ENCODE assay signal across 8 cellular contexts in the genomic region with DNA sequence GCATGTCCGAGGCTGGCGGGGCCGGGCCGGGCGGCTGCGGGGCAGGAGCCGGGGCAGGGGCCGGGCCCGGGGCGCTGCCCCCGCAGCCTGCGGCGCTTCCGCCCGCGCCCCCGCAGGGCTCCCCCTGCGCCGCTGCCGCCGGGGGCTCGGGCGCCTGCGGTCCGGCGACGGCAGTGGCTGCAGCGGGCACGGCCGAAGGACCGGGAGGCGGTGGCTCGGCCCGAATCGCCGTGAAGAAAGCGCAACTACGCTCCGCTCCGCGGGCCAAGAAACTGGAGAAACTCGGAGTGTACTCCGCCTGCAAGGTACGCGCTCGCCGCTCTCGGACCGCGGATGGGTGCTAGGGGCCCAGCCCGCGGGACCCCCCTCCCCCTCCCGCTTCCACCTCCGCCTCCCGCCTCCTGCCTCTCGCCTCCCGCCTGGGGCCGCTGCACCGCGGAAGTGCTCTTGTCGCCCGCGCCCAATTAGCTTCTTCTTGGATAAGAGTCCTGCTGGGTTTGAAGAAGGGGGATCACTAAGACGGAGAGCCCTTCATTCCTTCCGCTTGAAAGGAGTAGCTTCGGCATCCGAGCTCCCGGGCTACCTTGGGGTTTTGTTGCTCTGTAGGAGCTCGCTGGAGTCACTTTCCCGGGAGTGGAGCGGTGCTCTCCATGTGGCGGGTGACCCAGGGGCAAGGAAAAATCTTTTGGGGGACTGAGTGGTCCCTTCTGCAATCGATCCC. TPM values are rescaled to one million over a fixed set of nuclear protein-coding genes. Genes with fewer than 3 reads are reported as not detected.
DNase-seq lines count a peak whose midpoint lies in the region; ATAC-seq lines count a peak whose summit lies in the region.

No MANE protein-coding gene starts in this region.

- H3K27ac Mint-ChIP-seq in CD4-positive, CD25-positive, alpha-beta regulatory T cell, result peak overlapping the region; percentile 80 to 99 (median 98)
- peak overlapping the region; percentile 91 for H3K27ac Mint-ChIP-seq in activated T-cell treated with anti-CD3 and anti-CD28 coated beads, Interleukin-2, amount 50 U/mL, for 72 hours
- peak overlapping the region; percentile 92 for H3K27ac Mint-ChIP-seq in stimulated activated effector memory CD8-positive, alpha-beta T cell treated with anti-CD3 and anti-CD28 coated beads, Interleukin-12 subunit alpha, Interleukin-12 subunit beta, amount 100 ng/mL, for 72 hours

- H3K4me1 ChIP-seq in CD4-positive, CD25-positive, alpha-beta regulatory T cell (ENCODE audit: control insufficient read depth, insufficient read depth, low read length, poor library complexity, severe bottlenecking), result peaks cover 57% of the 10 kb centered on the region
- peaks cover 24% of the 10 kb centered on the region for H3K4me1 ChIP-seq in mucosa of stomach (ENCODE audit: control insufficient read depth, insufficient read depth, low read length)

- peak overlapping the region; percentile 99 to 100 (median 100) for H3K4me3 Mint-ChIP-seq in CD4-positive, CD25-positive, alpha-beta regulatory T cell
- peak overlapping the region; percentile 97 to 98 for H3K4me3 Mint-ChIP-seq in activated T-cell treated with anti-CD3 and anti-CD28 coated beads, Interleukin-2, amount 50 U/mL, for 72 hours
- H3K4me3 Mint-ChIP-seq in stimulated activated effector memory CD8-positive, alpha-beta T cell treated with anti-CD3 and anti-CD28 coated beads, Interleukin-12 subunit alpha, Interleukin-12 subunit beta, amount 100 ng/mL, for 72 hours, result peak overlapping the region; percentile 97

- peaks cover 0 to 1% (median 0%) of the 10 kb centered on the region in 7 donors for H3K9me3 Mint-ChIP-seq in CD4-positive, CD25-positive, alpha-beta regulatory T cell
- no peaks in the 10 kb centered on the region for H3K9me3 Mint-ChIP-seq in activated T-cell treated with anti-CD3 and anti-CD28 coated beads, Interleukin-2, amount 50 U/mL, for 72 hours
- no peaks in the 10 kb centered on the region for H3K9me3 Mint-ChIP-seq in stimulated activated effector memory CD8-positive, alpha-beta T cell treated with anti-CD3 and anti-CD28 coated beads, Interleukin-12 subunit alpha, Interleukin-12 subunit beta, amount 100 ng/mL, for 72 hours

- no peaks in the 10 kb centered on the region for H3K36me3 ChIP-seq in CD4-positive, CD25-positive, alpha-beta regulatory T cell (ENCODE audit: control insufficient read depth, insufficient read depth, low read length)
- no peaks in the 10 kb centered on the region for H3K36me3 ChIP-seq in mucosa of stomach (ENCODE audit: control insufficient read depth, insufficient read depth, low read length)

- peak; percentile 57 to 87 (median 68) for DNase-seq in CD4-positive, CD25-positive, alpha-beta regulatory T cell
- peak; percentile 92 for DNase-seq in OCI-M1 (lab: John Stamatoyannopoulos, UW)
- DNase-seq in activated T-cell treated with anti-CD3 and anti-CD28 coated beads, Interleukin-2, amount 50 U/mL, for 72 hours, result peak; percentile 76 to 77
- DNase-seq in stimulated activated effector memory CD8-positive, alpha-beta T cell treated with anti-CD3 and anti-CD28 coated beads, Interleukin-12 subunit alpha, Interleukin-12 subunit beta, amount 100 ng/mL, for 72 hours (ENCODE audit: low spot score in 2 of 2), result peak; percentile 62 to 85

- H3K27ac ChIP-seq in CD4-positive, CD25-positive, alpha-beta regulatory T cell (ENCODE audit: insufficient read depth, low read length, poor library complexity, severe bottlenecking), result peak overlapping the region; percentile 93

- peaks cover 9% of the 10 kb centered on the region for H3K27me3 Mint-ChIP-seq in CD4-positive, CD25-positive, alpha-beta regulatory T cell
- H3K27me3 Mint-ChIP-seq in activated T-cell treated with anti-CD3 and anti-CD28 coated beads, Interleukin-2, amount 50 U/mL, for 72 hours (ENCODE audit: low read depth), result no peaks in the 10 kb centered on the region

- peak; percentile 10 to 17 for ATAC-seq in CD4-positive, CD25-positive, alpha-beta regulatory T cell (ENCODE audit: low read depth in 2 of 2)
- peak; percentile 35 for ATAC-seq in GM19372 (IDR thresholded peaks at IDR 0.05; ENCODE audit: low read depth, unreplicated experiment)
- peak; percentile 22 for ATAC-seq in HG03469 (IDR thresholded peaks at IDR 0.05; ENCODE audit: unreplicated experiment)
- ATAC-seq in activated T-cell treated with anti-CD3 and anti-CD28 coated beads, Interleukin-2, amount 50 U/mL, for 72 hours (replicated peaks in 1 of 2), result peak; percentile 45 to 56
- ATAC-seq in esophagus mucosa, result peak; percentile 46
- ATAC-seq in stimulated activated effector memory CD8-positive, alpha-beta T cell treated with anti-CD3 and anti-CD28 coated beads, Interleukin-12 subunit alpha, Interleukin-12 subunit beta, amount 100 ng/mL, for 72 hours, result peak; percentile 49

- no peaks in the 10 kb centered on the region for H3K9me3 ChIP-seq in CD4-positive, CD25-positive, alpha-beta regulatory T cell (ENCODE audit: control insufficient read depth in 2 of 2, low read length in 2 of 2)
- no peaks in the 10 kb centered on the region for H3K9me3 ChIP-seq in mucosa of stomach (ENCODE audit: control insufficient read depth, low read length)

- peak overlapping the region; percentile 77 for H3K9ac ChIP-seq in mucosa of stomach (ENCODE audit: low read length)

- H3K4me1 Mint-ChIP-seq in CD4-positive, CD25-positive, alpha-beta regulatory T cell, result peaks cover 28 to 60% (median 48%) of the 10 kb centered on the region in 4 donors
- peaks cover 53% of the 10 kb centered on the region for H3K4me1 Mint-ChIP-seq in activated T-cell treated with anti-CD3 and anti-CD28 coated beads, Interleukin-2, amount 50 U/mL, for 72 hours (ENCODE audit: low read depth)
- H3K4me1 Mint-ChIP-seq in stimulated activated effector memory CD8-positive, alpha-beta T cell treated with anti-CD3 and anti-CD28 coated beads, Interleukin-12 subunit alpha, Interleukin-12 subunit beta, amount 100 ng/mL, for 72 hours, result peaks cover 51% of the 10 kb centered on the region

- no peaks in the 10 kb centered on the region for H3K27me3 ChIP-seq in CD4-positive, CD25-positive, alpha-beta regulatory T cell (ENCODE audit: control insufficient read depth, insufficient read depth, low read length)
- H3K27me3 ChIP-seq in mucosa of stomach (ENCODE audit: control insufficient read depth, insufficient read depth, low read length), result no peaks in the 10 kb centered on the region

- H3K36me3 Mint-ChIP-seq in CD4-positive, CD25-positive, alpha-beta regulatory T cell, result no peaks in the 10 kb centered on the region
- no peaks in the 10 kb centered on the region for H3K36me3 Mint-ChIP-seq in activated T-cell treated with anti-CD3 and anti-CD28 coated beads, Interleukin-2, amount 50 U/mL, for 72 hours (ENCODE audit: insufficient read depth in 2 of 2)
- peaks cover 53% of the 10 kb centered on the region for H3K36me3 Mint-ChIP-seq in stimulated activated effector memory CD8-positive, alpha-beta T cell treated with anti-CD3 and anti-CD28 coated beads, Interleukin-12 subunit alpha, Interleukin-12 subunit beta, amount 100 ng/mL, for 72 hours

- peak overlapping the region; percentile 80 for H3K4me3 ChIP-seq in CD4-positive, CD25-positive, alpha-beta regulatory T cell (ENCODE audit: low read depth, low read length)
- peak overlapping the region; percentile 90 for H3K4me3 ChIP-seq in mucosa of stomach (ENCODE audit: low read length)

RNA-seq across cellular contexts. Expression of a gene that starts 0.4 kb away (rescaled TPM):
- 185 TPM for total RNA-seq in CD4-positive, CD25-positive, alpha-beta regulatory T cell
- 10 to 100 TPM in 1 of 4 donors, 1 to 10 TPM in 3; 5.7 to 11.0 (median 7.9) TPM for polyA plus RNA-seq in CD4-positive, CD25-positive, alpha-beta regulatory T cell
- total RNA-seq in activated T-cell treated with anti-CD3 and anti-CD28 coated beads, Interleukin-2, amount 50 U/mL, for 72 hours, result 10 to 100 TPM; 26.7 to 37.3 TPM
- 30.7 TPM for total RNA-seq in esophagus mucosa

RNA-seq across cellular contexts. Expression of a gene that starts 28.6 kb away (rescaled TPM):
- not detected for total RNA-seq in CD4-positive, CD25-positive, alpha-beta regulatory T cell
- polyA plus RNA-seq in CD4-positive, CD25-positive, alpha-beta regulatory T cell, result 1 to 10 TPM in 1 of 4 donors, under 1 TPM in 3; 0.16 to 1.2 (median 0.21) TPM
- not detected for total RNA-seq in activated T-cell treated with anti-CD3 and anti-CD28 coated beads, Interleukin-2, amount 50 U/mL, for 72 hours
- not detected for total RNA-seq in esophagus mucosa

Comparison
In these comparisons a context has a peak if more than half of its experiments do, and no peak if none do; other contexts are left out.
1. Peak in every context shown above with its lines: DNase-seq, ATAC-seq, H3K4me3 ChIP-seq and H3K27ac ChIP-seq.